Comparison of ENCODE assay signal across 8 cellular contexts in genomic region chr9:91640428-91640827, GRCh38.
"Had no signal": no experiment of that assay in that cellular context is flagged by ENCODE, and none has a peak within 500 bp of the region (broad histone marks: within the 10 kb centered on the region; RNA-seq: fewer than 3 reads in every experiment).

No MANE protein-coding gene starts in this region.

- DNase-seq: GDM1, GF-D8 had no signal

- ATAC-seq: GM12878 had no signal

- FAIRE-seq: G401.6, GM12878, GM12891, GM12892, GM18507, GM19239 had no signal

- H3K4me3 ChIP-seq: GM12878 had no signal
